23 cellular contexts compared by ENCODE assay signal in the genomic region with DNA sequence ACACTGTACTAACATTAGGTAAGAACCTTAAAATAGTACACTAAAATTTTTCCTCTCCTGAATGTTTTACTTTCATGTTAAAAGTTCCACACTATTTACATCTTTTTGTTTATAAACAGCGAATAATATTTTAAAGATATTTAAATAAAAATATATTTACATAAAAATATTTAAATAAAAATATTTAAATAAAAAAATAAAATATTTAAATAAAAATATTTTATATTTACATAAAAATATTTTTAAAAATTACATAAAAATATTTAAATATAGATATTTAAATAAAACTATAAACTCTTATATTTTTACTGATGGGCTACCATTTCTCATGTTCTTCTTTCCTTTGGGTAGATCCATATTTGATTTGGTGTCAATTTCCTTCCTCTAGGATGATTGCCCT.
"Had no signal": no experiment of that assay in that cellular context is flagged by ENCODE, and none has a peak within 500 bp of the region (broad histone marks: within the 10 kb centered on the region; RNA-seq: fewer than 3 reads in every experiment).

No MANE protein-coding gene starts in this region.

- H3K36me3 ChIP-seq: MG63 had no signal

- H3K9me3 ChIP-seq: MG63, SK-N-SH had no signal

- H3K4me3 ChIP-seq: MG63 had no signal

- DNase-seq: IMR-90, Karpas-422, KG1, MG63, NCI-H1092, NCI-H1105 treated with DMSO at 0.1 percent for 48 hours, NCI-H1417 treated with DMSO at 0.1 percent for 48 hours, NCI-H146, NCI-H1694 treated with DMSO at 0.1 percent for 48 hours, NCI-H1930, NCI-H2081, NCI-H2107, NCI-H2171, NCI-H226, NCI-H446, NCI-H510A, NCI-H524 treated with DMSO at 0.1 percent for 48 hours, NCI-H69, NCI-H774, SHP77, SK-N-SH had no signal

- H3K27me3 ChIP-seq: MG63 had no signal

- H3K27ac ChIP-seq: RWPE1 had no signal

- FAIRE-seq: HepG2 had no signal
